In genomic region chr17:63102034-63102433, GRCh38 we compare ENCODE assay signal across 34 cellular contexts.
"Had no signal": no experiment of that assay in that cellular context is flagged by ENCODE, and none has a peak within 500 bp of the region (broad histone marks: within the 10 kb centered on the region; RNA-seq: fewer than 3 reads in every experiment).

No MANE protein-coding gene starts in this region.

- DNase-seq: activated CD4-positive, alpha-beta memory T cell treated with anti-CD3 and anti-CD28 coated beads for 36 hours; activated CD4-positive, alpha-beta T cell treated with anti-CD3 and anti-CD28 coated beads for 36 hours; activated CD4-positive, alpha-beta T cell treated with anti-CD3 and anti-CD28 coated beads, Interleukin-2, amount 10 ng/mL, durations not matched to agents 24 days and 14 days; activated CD4-positive, CD25-positive, alpha-beta regulatory T cell; activated CD4-positive, CD25-positive, alpha-beta regulatory T cell treated with anti-CD3 and anti-CD28 coated beads, Interleukin-2, amount 50 U/mL, for 72 hours; activated CD8-positive, alpha-beta memory T cell treated with anti-CD3 and anti-CD28 coated beads, Interleukin-2, amount 10 ng/mL, durations not matched to agents 7 days and 5 days; activated CD8-positive, alpha-beta memory T cell treated with anti-CD3 and anti-CD28 coated beads, Interleukin-2, amount 50 U/mL, for 4 hours; activated CD8-positive, alpha-beta T cell treated with anti-CD3 and anti-CD28 coated beads, Interleukin-2, amount 10 ng/mL, durations not matched to agents 7 days and 5 days; activated gamma-delta T cell; activated naive CD4-positive, alpha-beta T cell; activated naive CD4-positive, alpha-beta T cell treated with anti-CD3 and anti-CD28 coated beads, Interleukin-2, amount 10 ng/mL, durations not matched to agents 7 days and 5 days; activated naive CD8-positive, alpha-beta T cell treated with anti-CD3 and anti-CD28 coated beads, Interleukin-2, amount 10 ng/mL, durations not matched to agents 7 days and 5 days; activated T-cell treated with anti-CD3 and anti-CD28 coated beads, Interleukin-2, amount 50 U/mL, for 1 hour; activated T-cell treated with anti-CD3 and anti-CD28 coated beads, Interleukin-2, amount 50 U/mL, for 48 hours; central memory CD4-positive, alpha-beta T cell; cerebellar nuclear complex; colonic mucosa; effector CD8-positive, alpha-beta T cell; erythroblast; foreskin keratinocyte; gastrocnemius medialis; glutamatergic neuron; heart left ventricle; T-helper 1 cell; T-helper 17 cell; T1000; WERI-Rb-1 had no signal

- H3K27ac ChIP-seq: ascending aorta, breast epithelium, cardiac muscle cell, colonic mucosa, esophagus muscularis mucosa, foreskin keratinocyte, gastrocnemius medialis, heart left ventricle, WERI-Rb-1 had no signal

- ATAC-seq: activated CD4-positive, alpha-beta T cell treated with anti-CD3 and anti-CD28 coated beads for 36 hours; activated CD8-positive, alpha-beta memory T cell treated with anti-CD3 and anti-CD28 coated beads, Interleukin-2, amount 10 ng/mL, durations not matched to agents 7 days and 5 days; activated CD8-positive, alpha-beta T cell treated with anti-CD3 and anti-CD28 coated beads, Interleukin-2, amount 10 ng/mL, durations not matched to agents 7 days and 5 days; activated naive CD4-positive, alpha-beta T cell treated with anti-CD3 and anti-CD28 coated beads, Interleukin-2, amount 50 U/mL, for 72 hours; foreskin keratinocyte; gastrocnemius medialis; heart left ventricle; T-helper 17 cell had no signal

- H3K36me3 ChIP-seq: ascending aorta, breast epithelium, colonic mucosa, esophagus muscularis mucosa, gastrocnemius medialis, heart left ventricle had no signal

- H3K4me1 ChIP-seq: ascending aorta, breast epithelium, colonic mucosa, foreskin keratinocyte, gastrocnemius medialis, heart left ventricle had no signal

- H3K36me3 Mint-ChIP-seq: activated CD8-positive, alpha-beta memory T cell treated with anti-CD3 and anti-CD28 coated beads, Interleukin-2, amount 10 ng/mL, durations not matched to agents 7 days and 5 days; activated naive CD4-positive, alpha-beta T cell treated with anti-CD3 and anti-CD28 coated beads, Interleukin-2, amount 10 ng/mL, durations not matched to agents 7 days and 5 days; activated naive CD8-positive, alpha-beta T cell treated with anti-CD3 and anti-CD28 coated beads, Interleukin-2, amount 10 ng/mL, durations not matched to agents 7 days and 5 days had no signal

- H3K4me3 Mint-ChIP-seq: activated CD4-positive, alpha-beta memory T cell treated with anti-CD3 and anti-CD28 coated beads for 36 hours; activated CD4-positive, alpha-beta T cell treated with anti-CD3 and anti-CD28 coated beads for 36 hours; activated CD4-positive, alpha-beta T cell treated with anti-CD3 and anti-CD28 coated beads, Interleukin-2, amount 10 ng/mL, durations not matched to agents 24 days and 14 days; activated CD8-positive, alpha-beta memory T cell treated with anti-CD3 and anti-CD28 coated beads, Interleukin-2, amount 10 ng/mL, durations not matched to agents 7 days and 5 days; activated CD8-positive, alpha-beta T cell treated with anti-CD3 and anti-CD28 coated beads, Interleukin-2, amount 10 ng/mL, durations not matched to agents 7 days and 5 days; activated naive CD4-positive, alpha-beta T cell treated with anti-CD3 and anti-CD28 coated beads, Interleukin-2, amount 10 ng/mL, durations not matched to agents 7 days and 5 days; activated naive CD8-positive, alpha-beta T cell treated with anti-CD3 and anti-CD28 coated beads, Interleukin-2, amount 10 ng/mL, durations not matched to agents 7 days and 5 days; brain; T-helper 17 cell; T-helper 2 cell treated with Interferon-gamma antibody and Interleukin-4, amounts not matched to agents 5 μg/mL and 100 μg/mL, for 36 hours had no signal

- H3K9me3 ChIP-seq: ascending aorta, breast epithelium, colonic mucosa, esophagus muscularis mucosa, gastrocnemius medialis, heart left ventricle had no signal

- H3K4me3 ChIP-seq: ascending aorta, breast epithelium, cardiac muscle cell, colonic mucosa, esophagus muscularis mucosa, gastrocnemius medialis, heart left ventricle had no signal

- H3K27me3 Mint-ChIP-seq: activated CD4-positive, alpha-beta memory T cell treated with anti-CD3 and anti-CD28 coated beads for 36 hours; activated CD4-positive, alpha-beta T cell treated with anti-CD3 and anti-CD28 coated beads for 36 hours; activated CD4-positive, alpha-beta T cell treated with anti-CD3 and anti-CD28 coated beads, Interleukin-2, amount 10 ng/mL, durations not matched to agents 24 days and 14 days; activated CD8-positive, alpha-beta memory T cell treated with anti-CD3 and anti-CD28 coated beads, Interleukin-2, amount 10 ng/mL, durations not matched to agents 7 days and 5 days; activated naive CD4-positive, alpha-beta T cell treated with anti-CD3 and anti-CD28 coated beads, Interleukin-2, amount 10 ng/mL, durations not matched to agents 7 days and 5 days; activated naive CD8-positive, alpha-beta T cell treated with anti-CD3 and anti-CD28 coated beads, Interleukin-2, amount 10 ng/mL, durations not matched to agents 7 days and 5 days; brain; T-helper 17 cell had no signal

- H3K4me1 Mint-ChIP-seq: activated CD4-positive, alpha-beta T cell treated with anti-CD3 and anti-CD28 coated beads for 36 hours; activated CD4-positive, alpha-beta T cell treated with anti-CD3 and anti-CD28 coated beads, Interleukin-2, amount 10 ng/mL, durations not matched to agents 24 days and 14 days; activated CD8-positive, alpha-beta memory T cell treated with anti-CD3 and anti-CD28 coated beads, Interleukin-2, amount 10 ng/mL, durations not matched to agents 7 days and 5 days; activated naive CD4-positive, alpha-beta T cell treated with anti-CD3 and anti-CD28 coated beads, Interleukin-2, amount 10 ng/mL, durations not matched to agents 7 days and 5 days; activated naive CD8-positive, alpha-beta T cell treated with anti-CD3 and anti-CD28 coated beads, Interleukin-2, amount 10 ng/mL, durations not matched to agents 7 days and 5 days had no signal

- H3K27ac Mint-ChIP-seq: activated CD4-positive, alpha-beta memory T cell treated with anti-CD3 and anti-CD28 coated beads for 36 hours; activated CD4-positive, alpha-beta T cell treated with anti-CD3 and anti-CD28 coated beads for 36 hours; activated CD4-positive, alpha-beta T cell treated with anti-CD3 and anti-CD28 coated beads, Interleukin-2, amount 10 ng/mL, durations not matched to agents 24 days and 14 days; activated CD8-positive, alpha-beta memory T cell treated with anti-CD3 and anti-CD28 coated beads, Interleukin-2, amount 10 ng/mL, durations not matched to agents 7 days and 5 days; activated CD8-positive, alpha-beta T cell treated with anti-CD3 and anti-CD28 coated beads, Interleukin-2, amount 10 ng/mL, durations not matched to agents 7 days and 5 days; activated naive CD4-positive, alpha-beta T cell treated with anti-CD3 and anti-CD28 coated beads, Interleukin-2, amount 10 ng/mL, durations not matched to agents 7 days and 5 days; activated naive CD4-positive, alpha-beta T cell treated with anti-CD3 and anti-CD28 coated beads, Interleukin-2, amount 50 U/mL, for 72 hours; activated naive CD8-positive, alpha-beta T cell treated with anti-CD3 and anti-CD28 coated beads, Interleukin-2, amount 10 ng/mL, durations not matched to agents 7 days and 5 days; T-helper 17 cell; T-helper 2 cell treated with Interferon-gamma antibody and Interleukin-4, amounts not matched to agents 5 μg/mL and 100 μg/mL, for 36 hours had no signal

- H3K27me3 ChIP-seq: ascending aorta, breast epithelium, cardiac muscle cell, colonic mucosa, esophagus muscularis mucosa, foreskin keratinocyte, gastrocnemius medialis, heart left ventricle had no signal

- H3K9me3 Mint-ChIP-seq: activated CD4-positive, alpha-beta memory T cell treated with anti-CD3 and anti-CD28 coated beads for 36 hours; activated CD4-positive, alpha-beta T cell treated with anti-CD3 and anti-CD28 coated beads, Interleukin-2, amount 10 ng/mL, durations not matched to agents 24 days and 14 days; activated naive CD4-positive, alpha-beta T cell treated with anti-CD3 and anti-CD28 coated beads, Interleukin-2, amount 10 ng/mL, durations not matched to agents 7 days and 5 days; activated naive CD4-positive, alpha-beta T cell treated with anti-CD3 and anti-CD28 coated beads, Interleukin-2, amount 50 U/mL, for 72 hours; activated naive CD8-positive, alpha-beta T cell treated with anti-CD3 and anti-CD28 coated beads, Interleukin-2, amount 10 ng/mL, durations not matched to agents 7 days and 5 days; brain; T-helper 2 cell treated with Interferon-gamma antibody and Interleukin-4, amounts not matched to agents 5 μg/mL and 100 μg/mL, for 36 hours had no signal
